Comparison of ENCODE assay signal across 14 cellular contexts in genomic region chr4:141130947-141131545, GRCh38. TPM values are rescaled to one million over a fixed set of nuclear protein-coding genes. Genes with fewer than 3 reads are reported as not detected.
DNase-seq lines count a peak whose midpoint lies in the region; ATAC-seq and TF ChIP-seq lines count a peak whose summit lies in the region.
"Had no signal": no experiment of that assay in that cellular context is flagged by ENCODE, and none has a peak within 500 bp of the region (broad histone marks: within the 10 kb centered on the region; RNA-seq: fewer than 3 reads in every experiment).

No MANE protein-coding gene starts in this region.

- H3K4me3 ChIP-seq in adrenal gland (peak overlapping the region in 3 of 4 donors; percentile 15 to 95 (median 63)), lower lobe of right lung (peak overlapping the region; percentile 77), subcutaneous abdominal adipose tissue (ENCODE audit: low read depth in 1 of 5, low read length in 5 of 5) (peak overlapping the region; percentile 69 to 90 (median 86))

- DNase-seq in DMS 273 (lab: John Stamatoyannopoulos, UW; ENCODE audit: unreplicated experiment) (peak; percentile 22), DMS 273 treated with DMSO at 0.1 percent for 48 hours (lab: John Stamatoyannopoulos, UW) (no peak), adrenal gland (no peak), lower lobe of right lung (no peak), NCI-H2029 treated with DMSO at 0.1 percent for 48 hours (lab: John Stamatoyannopoulos, UW) (no peak), NCI-H226 (no peak)
- DNase-seq in activated naive CD4-positive, alpha-beta T cell treated with anti-CD3 and anti-CD28 coated beads, Interleukin-2, amount 50 U/mL, for 16 hours = no peak
- DNase-seq: OCI-M1; stimulated activated naive CD8-positive, alpha-beta T cell treated with anti-CD3 and anti-CD28 coated beads, Interleukin-15, amount 100 ng/mL, for 72 hours; WERI-Rb-1 had no signal

- H3K4me1 ChIP-seq in adrenal gland (replicated peaks in 1 of 2) (peaks cover 3 to 32% of the 10 kb centered on the region in 2 donors), lower lobe of right lung (peaks cover 27% of the 10 kb centered on the region), subcutaneous abdominal adipose tissue (ENCODE audit: control insufficient read depth in 5 of 5, insufficient read depth in 5 of 5, low read length in 5 of 5) (peaks cover 0 to 61% (median 26%) of the 10 kb centered on the region in 5 donors)

- H3K9ac ChIP-seq in subcutaneous abdominal adipose tissue (ENCODE audit: low read length in 5 of 5) = peak overlapping the region; percentile 42 to 81 (median 75)

- H3K27me3 ChIP-seq in adrenal gland = no peaks in the 10 kb centered on the region
- peaks cover 39% of the 10 kb centered on the region for H3K27me3 ChIP-seq in lower lobe of right lung (ENCODE audit: low read depth)
- H3K27me3 ChIP-seq in subcutaneous abdominal adipose tissue (ENCODE audit: control insufficient read depth in 5 of 5, insufficient read depth in 4 of 5, low read length in 5 of 5) = peaks cover 0 to 8% (median 3%) of the 10 kb centered on the region in 5 donors

- no peaks in the 10 kb centered on the region for H3K9me3 ChIP-seq in adrenal gland (replicated peaks in 1 of 3)
- H3K9me3 ChIP-seq in lower lobe of right lung = no peaks in the 10 kb centered on the region
- H3K9me3 ChIP-seq in subcutaneous abdominal adipose tissue (ENCODE audit: control insufficient read depth in 5 of 5, low read length in 5 of 5) = no peaks in the 10 kb centered on the region

- no peak for TF ChIP-seq CTCF in adrenal gland (IDR thresholded peaks at IDR 0.05)
- TF ChIP-seq CTCF in lower lobe of right lung (IDR thresholded peaks at IDR 0.05) = no peak

- no peaks in the 10 kb centered on the region for H3K36me3 ChIP-seq in adrenal gland (replicated peaks in 1 of 2)
- no peaks in the 10 kb centered on the region for H3K36me3 ChIP-seq in lower lobe of right lung
- no peaks in the 10 kb centered on the region for H3K36me3 ChIP-seq in subcutaneous abdominal adipose tissue (ENCODE audit: control insufficient read depth in 5 of 5, insufficient read depth in 5 of 5, low read length in 5 of 5)
- H3K36me3 ChIP-seq: WERI-Rb-1 had no signal

- intact Hi-C loops in adrenal gland (cut with DNase I) = loop anchor here (5.0 to 10.0 kb wide), 2 partner anchors 136 to 269 kb away; no protein-coding TSS in a partner anchor
- intact Hi-C loops in lower lobe of right lung (cut with DNase I) = loop anchor here (5.0 kb wide), 1 partner anchor 274 kb away; no protein-coding TSS in a partner anchor

- no peak for ATAC-seq in lower lobe of right lung
- ATAC-seq: esophagus mucosa; HCT116; stimulated activated naive CD8-positive, alpha-beta T cell treated with anti-CD3 and anti-CD28 coated beads, Interleukin-15, amount 100 ng/mL, for 72 hours had no signal

- no peak for TF ChIP-seq POLR2A in adrenal gland (IDR thresholded peaks at IDR 0.05)

- H3K27ac ChIP-seq in adrenal gland (peak overlapping the region in 1 of 5 donors; percentile 82), lower lobe of right lung (no peak overlapping the region), subcutaneous abdominal adipose tissue (ENCODE audit: low read depth, low read length) (peak overlapping the region; percentile 72)
- H3K27ac ChIP-seq: 22Rv1, WERI-Rb-1 had no signal

- WGBS in adrenal gland, 4 donors = 32 to 46% (median 35%) methylated on average over 5 of the region's 5 CpGs

RNA-seq across cellular contexts. Expression of gene RNF150, which starts 2.2 kb away (rescaled TPM):
- total RNA-seq in adrenal gland = 10 to 100 TPM; 37.9 to 88.6 (median 74.6) TPM
- polyA plus RNA-seq in adrenal gland = 10 to 100 TPM in 2 of 3 donors, 1 to 10 TPM in 1; 4.9 to 22.4 (median 11.7) TPM
- 3.3 TPM for total RNA-seq in lower lobe of right lung
